ENCODE assay signal across 4 cellular contexts in genomic region chr14:67415610-67416009, GRCh38. TPM values are rescaled to one million over a fixed set of nuclear protein-coding genes. Genes with fewer than 3 reads are reported as not detected.
"Had no signal": no experiment of that assay in that cellular context is flagged by ENCODE, and none has a peak within 500 bp of the region (broad histone marks: within the 10 kb centered on the region; RNA-seq: fewer than 3 reads in every experiment).

No MANE protein-coding gene starts in this region.

RNA-seq across cellular contexts. Expression of gene PLEK2, which starts 3.6 kb away (rescaled TPM):
- total RNA-seq: natural killer cell treated with Interleukin-12 subunit alpha and Interleukin-12 subunit beta and Interleukin-15 and Interleukin-18, amount 100 ng/mL, for 72 hours; neural crest cell; osteocyte; temporal lobe had no signal
